In the genomic region with DNA sequence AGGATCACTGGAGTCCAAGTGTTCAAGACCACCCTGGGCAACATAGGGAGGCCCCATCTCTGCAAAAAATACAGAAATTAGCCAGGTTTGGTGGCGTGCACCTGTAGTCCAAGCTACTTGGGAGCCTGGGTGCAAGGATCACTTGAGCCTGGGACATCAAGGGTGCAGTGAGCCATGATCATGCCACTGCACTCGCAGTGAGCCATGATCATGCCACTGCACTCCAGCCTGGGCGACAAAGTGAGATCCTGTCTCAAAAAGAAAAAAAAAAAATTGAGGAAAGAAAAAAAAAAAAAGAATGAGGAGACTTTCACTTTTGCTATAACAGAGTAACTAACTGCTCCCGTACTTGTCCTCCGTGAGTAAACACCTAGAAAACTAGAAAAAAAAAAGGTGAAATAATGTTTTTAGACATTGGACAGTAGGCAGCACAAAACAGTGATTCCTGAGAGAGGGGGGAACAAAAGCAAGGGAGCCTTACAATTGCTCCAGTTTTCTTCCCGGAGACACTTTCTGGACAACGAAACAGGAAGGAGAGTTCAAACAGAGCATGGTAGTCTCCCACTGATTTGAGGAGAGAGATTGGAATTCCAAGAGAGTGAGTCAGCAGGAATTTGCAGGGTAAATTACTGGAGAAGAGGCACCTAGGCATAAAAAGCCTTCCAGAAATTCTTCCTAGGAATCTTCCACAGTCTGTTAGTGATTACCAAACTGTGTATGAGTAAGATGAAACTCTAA, we compare ENCODE assay signal across 9 cellular contexts. TPM values are rescaled to one million over a fixed set of nuclear protein-coding genes. Genes with fewer than 3 reads are reported as not detected.
DNase-seq lines count a peak whose midpoint lies in the region; FAIRE-seq and TF ChIP-seq lines count a peak whose summit lies in the region.
"Had no signal": no experiment of that assay in that cellular context is flagged by ENCODE, and none has a peak within 500 bp of the region (broad histone marks: within the 10 kb centered on the region; RNA-seq: fewer than 3 reads in every experiment).

No MANE protein-coding gene starts in this region.

- peaks cover 4 to 5% of the 10 kb centered on the region in 2 donors for H3K4me1 Mint-ChIP-seq in immature natural killer cell

- H3K36me3 Mint-ChIP-seq in immature natural killer cell, result peaks cover 0 to 6% (median 0%) of the 10 kb centered on the region in 3 donors

- H3K9me3 Mint-ChIP-seq in immature natural killer cell, result peaks cover 0 to 16% (median 0%) of the 10 kb centered on the region in 6 donors

- H3K4me3 ChIP-seq in HUES48 (ENCODE audit: low read depth, low read length) (peak overlapping the region; percentile 45; the same call in 1 of the 2 replicates), astrocyte of the spinal cord (ENCODE audit: low read depth, low read length) (peak overlapping the region; percentile 37), small intestine (ENCODE audit: low read depth in 1 of 2, low read length in 2 of 2) (peak overlapping the region in 1 of 2 donors; percentile 31)

- WGBS in small intestine, 3 donors, result 15 to 19% (median 18%) methylated on average over 7 of the region's 7 CpGs

- no peak for TF ChIP-seq POLR2A in GM12892 (IDR thresholded peaks at IDR 0.05; ENCODE audit: low read depth, low read length)

- TF ChIP-seq CTCF in AG09319 (IDR thresholded peaks at IDR 0.05; ENCODE audit: low read depth, low read length) (no peak), astrocyte of the spinal cord (IDR thresholded peaks at IDR 0.05; ENCODE audit: low read depth, low read length) (no peak)

- in situ Hi-C loops in astrocyte of the spinal cord (cut with HindIII; ENCODE audit: low sequenced_read_pairs), result no loop called here

- H3K9ac ChIP-seq in HUES48 (ENCODE audit: low read depth, low read length), result peak overlapping the region; percentile 65

- H3K27ac Mint-ChIP-seq in immature natural killer cell, result peak overlapping the region in 2 of 6 donors; percentile 29 to 67

- peak overlapping the region; percentile 93 for H3K27ac ChIP-seq in HUES48 (ENCODE audit: low read depth, low read length)
- H3K27ac ChIP-seq in small intestine (ENCODE audit: low read depth in 1 of 2, low read length in 1 of 2), result peak overlapping the region; percentile 53 to 78
- H3K27ac ChIP-seq: HL-60 had no signal

- peak overlapping the region; percentile 20 to 69 (median 56) for H3K4me3 Mint-ChIP-seq in immature natural killer cell

- H3K9me3 ChIP-seq in HUES48 (ENCODE audit: control insufficient read depth, insufficient read depth, low read length), result peaks cover 11% of the 10 kb centered on the region
- H3K9me3 ChIP-seq in small intestine (ENCODE audit: control insufficient read depth, low read depth), result peaks cover 2% of the 10 kb centered on the region

- intact Hi-C loops in posterior vena cava (cut with DNase I), result no loop called here

- FAIRE-seq in small intestine (lab: Jason Lieb, UNC), result no peak
- no peak for FAIRE-seq in GM12892 (lab: Jason Lieb, UNC)

- H3K4me1 ChIP-seq in HUES48 (ENCODE audit: control insufficient read depth, insufficient read depth, low read length), result peaks cover 18% of the 10 kb centered on the region
- peaks cover 0 to 5% of the 10 kb centered on the region in 2 donors for H3K4me1 ChIP-seq in small intestine (ENCODE audit: control insufficient read depth in 2 of 2, insufficient read depth in 1 of 2, low read depth in 1 of 2, low read length in 1 of 2)

- H3K27me3 ChIP-seq in HUES48 (ENCODE audit: control insufficient read depth, insufficient read depth, low read length) (no peaks in the 10 kb centered on the region), small intestine (ENCODE audit: control insufficient read depth in 2 of 2, insufficient read depth in 2 of 2, low read length in 2 of 2) (no peaks in the 10 kb centered on the region)

- DNase-seq in AG09319 (ENCODE audit: extremely low read depth, low read depth) (peak; percentile 72), astrocyte of the spinal cord (ENCODE audit: low read depth, low spot score) (peak; percentile 94), immature natural killer cell (no peak), small intestine (peak; percentile 70), posterior vena cava (ENCODE audit: low spot score) (no peak), GM12892 (ENCODE audit: insufficient read length) (no peak), cortex of kidney (lab: John Stamatoyannopoulos, UW) (no peak)

- H3K36me3 ChIP-seq in HUES48 (ENCODE audit: control insufficient read depth, insufficient read depth, low read length) (no peaks in the 10 kb centered on the region), small intestine (ENCODE audit: control insufficient read depth in 2 of 2, insufficient read depth in 2 of 2, low read length in 2 of 2) (no peaks in the 10 kb centered on the region)

- H3K27me3 Mint-ChIP-seq in immature natural killer cell (ENCODE audit: low read depth in 3 of 3), result peaks cover 0 to 2% (median 2%) of the 10 kb centered on the region in 3 donors

RNA-seq across cellular contexts. Expression of a gene that starts 6.9 kb away (rescaled TPM):
- polyA plus RNA-seq in immature natural killer cell (1 to 10 TPM in 1 of 3 donors, under 1 TPM in 1, not detected in 1; 0.72 to 1.2 TPM), small intestine (1 to 10 TPM; 5.8 to 7.6 (median 6.2) TPM)
- total RNA-seq in posterior vena cava, result 1 to 10 TPM; 6.9 to 7.4 TPM
- 9.7 TPM for polyA plus RNA-seq in GM12892 (2012; ENCODE audit: missing spikeins)

RNA-seq across cellular contexts. Expression of a gene that starts 13.6 kb away (rescaled TPM):
- polyA plus RNA-seq in immature natural killer cell, result 10 to 100 TPM; 12.1 to 19.3 (median 16.7) TPM
- polyA plus RNA-seq in small intestine, result 10 to 100 TPM in 1 of 3 donors, 1 to 10 TPM in 2; 2.2 to 20.3 (median 7.3) TPM
- 10 to 100 TPM; 16.9 to 18.5 TPM for total RNA-seq in posterior vena cava
- 37.6 TPM for polyA plus RNA-seq in GM12892 (2012; ENCODE audit: missing spikeins)

RNA-seq across cellular contexts. Expression of a gene that starts 49.6 kb away (rescaled TPM):
- polyA plus RNA-seq in immature natural killer cell (100 to 1,000 TPM in 1 of 3 donors, 10 to 100 TPM in 2; 78.3 to 141 (median 84.9) TPM), small intestine (100 to 1,000 TPM; 103 to 134 (median 132) TPM)
- total RNA-seq in posterior vena cava, result 10 to 100 TPM; 59.0 to 70.6 TPM
- 134 TPM for polyA plus RNA-seq in GM12892 (2012; ENCODE audit: missing spikeins)

Comparison
In these comparisons a context has a peak if more than half of its experiments do, and no peak if none do; other contexts are left out.
1. DNase-seq: peak in AG09319 (single experiment), astrocyte of the spinal cord (single experiment) and small intestine (single experiment); none in immature natural killer cell (0 of 3), posterior vena cava (single experiment), GM12892 (single experiment) and cortex of kidney (single experiment).